ENCODE assay signal across 7 cellular contexts in genomic region chr17:82021728-82022309, GRCh38. TPM values are rescaled to one million over a fixed set of nuclear protein-coding genes. Genes with fewer than 3 reads are reported as not detected.
DNase-seq lines count a peak whose midpoint lies in the region; ATAC-seq and TF ChIP-seq lines count a peak whose summit lies in the region.

No MANE protein-coding gene starts in this region.

- DNase-seq in GM23338 (ENCODE audit: low spot score) (no peak), Peyer's patch (peak in 1 of 3 donors; percentile 66), erythroblast (lab: John Stamatoyannopoulos, UW) (peak; percentile 67 to 69), sigmoid colon (no peak), caudate nucleus (lab: John Stamatoyannopoulos, UW) (no peak), ecto neural progenitor cell (ENCODE audit: low spot score) (no peak)
- DNase-seq in activated CD4-positive, CD25-positive, alpha-beta regulatory T cell (lab: John Stamatoyannopoulos, UW), result no peak

- H3K9me2 ChIP-seq in GM23338 (ENCODE audit: insufficient read depth), result no peaks in the 10 kb centered on the region

- ATAC-seq in GM23338, result no peak

- peaks cover 13% of the 10 kb centered on the region; the same call in 1 of the 2 replicates for H3F3A ChIP-seq in GM23338 (replicated peaks; ENCODE audit: low read depth)

- intact Hi-C loops in sigmoid colon (cut with DNase I), result loop anchor here (1.0 to 5.0 kb wide), 2 partner anchors 45 to 63 kb away; partner anchors contain the start of gene ASPSCR1

- H2AFZ ChIP-seq in GM23338, result no peak overlapping the region

- H3K27ac ChIP-seq in GM23338 (ENCODE audit: low read depth) (no peak overlapping the region), Peyer's patch (peak overlapping the region; percentile 73 to 80 (median 77)), sigmoid colon (peak overlapping the region; percentile 75 to 84 (median 80)), caudate nucleus (ENCODE audit: low read depth, low read length) (no peak overlapping the region)

- WGBS in sigmoid colon, 2 donors, result 4 to 20% methylated on average over 15 of the region's 15 CpGs

- peaks cover 26% of the 10 kb centered on the region for H3K27me3 Mint-ChIP-seq in GM23338 (ENCODE audit: insufficient read depth, low read depth, poor library complexity)

- H3K9me3 Mint-ChIP-seq in GM23338, result no peaks in the 10 kb centered on the region; the same call in 2 of the 3 replicates

- H3K36me3 ChIP-seq in GM23338 (ENCODE audit: insufficient read depth) (no peaks in the 10 kb centered on the region), Peyer's patch (peaks cover 0 to 14% (median 0%) of the 10 kb centered on the region in 3 donors), sigmoid colon (peaks cover 0 to 18% (median 0%) of the 10 kb centered on the region in 4 donors)

- peak overlapping the region; percentile 84 for H3K27ac Mint-ChIP-seq in GM23338

- peaks cover 3% of the 10 kb centered on the region for H4K20me1 ChIP-seq in GM23338 (replicated peaks; ENCODE audit: insufficient read depth)

- H3K4me3 ChIP-seq in GM23338 (peak overlapping the region; percentile 98), Peyer's patch (peak overlapping the region; percentile 61 to 92 (median 82)), sigmoid colon (peak overlapping the region; percentile 62 to 98 (median 86))

- H3K79me2 ChIP-seq in GM23338 (replicated peaks; ENCODE audit: insufficient read depth), result peaks cover 15% of the 10 kb centered on the region

- H3K36me3 Mint-ChIP-seq in GM23338 (ENCODE audit: low read depth), result peaks cover 6% of the 10 kb centered on the region

- no peak for TF ChIP-seq EP300 in sigmoid colon (IDR thresholded peaks at IDR 0.05)

- H3K4me3 Mint-ChIP-seq in GM23338, result peak overlapping the region; percentile 85

- H3K27me3 ChIP-seq in GM23338 (ENCODE audit: insufficient read depth) (no peaks in the 10 kb centered on the region), Peyer's patch (no peaks in the 10 kb centered on the region), sigmoid colon (no peaks in the 10 kb centered on the region)

- H3K9me3 ChIP-seq in Peyer's patch, result no peaks in the 10 kb centered on the region
- no peaks in the 10 kb centered on the region for H3K9me3 ChIP-seq in sigmoid colon

- TF ChIP-seq POLR2A in Peyer's patch (IDR thresholded peaks at IDR 0.05) (no peak), erythroblast (IDR thresholded peaks at IDR 0.05; ENCODE audit: low read length) (no peak), sigmoid colon (IDR thresholded peaks at IDR 0.05) (no peak)

- no peak for TF ChIP-seq CTCF in GM23338 (conservative IDR thresholded peaks at IDR 0.05; ENCODE audit: low read depth in 2 of 2)
- no peak for TF ChIP-seq CTCF in Peyer's patch (IDR thresholded peaks at IDR 0.05)
- TF ChIP-seq CTCF in sigmoid colon (IDR thresholded peaks at IDR 0.05), result no peak

- peaks cover 11% of the 10 kb centered on the region for H3K4me1 Mint-ChIP-seq in GM23338

- H3K4me2 ChIP-seq in GM23338, result peak overlapping the region; percentile 95

- H3K4me1 ChIP-seq in GM23338 (ENCODE audit: insufficient read depth) (peaks cover 5% of the 10 kb centered on the region; the same call in 1 of the 2 replicates), Peyer's patch (peaks cover 3 to 35% (median 19%) of the 10 kb centered on the region in 4 donors), sigmoid colon (peaks cover 0 to 40% (median 32%) of the 10 kb centered on the region in 4 donors)

TF ChIP-seq in GM23338, 12 proteins besides CTCF, POLR2A, EP300 and RAD21:
- TF ChIP-seq JUNB (IDR thresholded peaks at IDR 0.05; ENCODE audit: unreplicated experiment), result no peak

RNA-seq across cellular contexts. Expression of gene CENPX, which starts 0.9 kb away (rescaled TPM):
- total RNA-seq in GM23338 (2014; rRNA removed; shearing (Covaris generic)), result 114 and 127 TPM in 2 replicates
- polyA plus RNA-seq in GM23338 (2016; fragmentation: Nextera tagmentation; extraction: Ambion mirVana), result 157 and 172 TPM in 2 replicates
- 100 to 1,000 TPM in 2 of 4 donors, 10 to 100 TPM in 2; 49.1 to 123 (median 91.8) TPM for total RNA-seq in Peyer's patch
- 100 to 1,000 TPM in 3 of 4 donors, 10 to 100 TPM in 1; 78.4 to 164 (median 124) TPM for total RNA-seq in sigmoid colon
- 100 to 1,000 TPM; 249 to 273 (median 258) TPM for polyA plus RNA-seq in sigmoid colon

RNA-seq across cellular contexts. Expression of gene LRRC45, which starts 1.3 kb away (rescaled TPM):
- total RNA-seq in GM23338 (2014; rRNA removed; shearing (Covaris generic)), result 40.7 and 41.6 TPM in 2 replicates
- polyA plus RNA-seq in GM23338 (2016; fragmentation: Nextera tagmentation; extraction: Ambion mirVana), result 16.1 and 17.6 TPM in 2 replicates
- 10 to 100 TPM; 15.5 to 74.3 (median 23.1) TPM for total RNA-seq in Peyer's patch
- total RNA-seq in sigmoid colon, result 1 to 10 TPM; 5.3 to 8.8 (median 6.9) TPM
- 10 to 100 TPM in 1 of 3 donors, 1 to 10 TPM in 2; 6.6 to 28.6 (median 6.7) TPM for polyA plus RNA-seq in sigmoid colon

RNA-seq across cellular contexts. Expression of gene RAC3, which starts 9.7 kb away (rescaled TPM):
- total RNA-seq in GM23338 (2014; rRNA removed; shearing (Covaris generic)), result 211 and 293 TPM in 2 replicates
- 31.5 and 35.6 TPM in 2 replicates for polyA plus RNA-seq in GM23338 (2016; fragmentation: Nextera tagmentation; extraction: Ambion mirVana)
- 10 to 100 TPM in 2 of 4 donors, 1 to 10 TPM in 2; 4.6 to 20.6 (median 9.8) TPM for total RNA-seq in Peyer's patch
- 1 to 10 TPM in 3 of 4 donors, under 1 TPM in 1; 0.99 to 6.1 (median 2.8) TPM for total RNA-seq in sigmoid colon
- 10 to 100 TPM in 1 of 3 donors, 1 to 10 TPM in 1, under 1 TPM in 1; 0.60 to 11.8 (median 2.8) TPM for polyA plus RNA-seq in sigmoid colon

RNA-seq across cellular contexts. Expression of gene DCXR, which starts 15.7 kb away (rescaled TPM):
- total RNA-seq in GM23338 (2014; rRNA removed; shearing (Covaris generic)), result 84.8 and 86.9 TPM in 2 replicates
- polyA plus RNA-seq in GM23338 (2016; fragmentation: Nextera tagmentation; extraction: Ambion mirVana), result 137 and 147 TPM in 2 replicates
- 100 to 1,000 TPM in 2 of 4 donors, 10 to 100 TPM in 2; 68.5 to 104 (median 86.8) TPM for total RNA-seq in Peyer's patch
- total RNA-seq in sigmoid colon, result 10 to 100 TPM; 44.3 to 94.8 (median 86.3) TPM
- 100 to 1,000 TPM; 130 to 163 (median 147) TPM for polyA plus RNA-seq in sigmoid colon

RNA-seq across cellular contexts. Expression of gene RFNG, which starts 29.8 kb away (rescaled TPM):
- total RNA-seq in GM23338 (2014; rRNA removed; shearing (Covaris generic)), result 36.9 and 44.7 TPM in 2 replicates
- polyA plus RNA-seq in GM23338 (2016; fragmentation: Nextera tagmentation; extraction: Ambion mirVana), result 18.0 and 18.9 TPM in 2 replicates
- 10 to 100 TPM; 42.9 to 65.7 (median 50.2) TPM for total RNA-seq in Peyer's patch
- 10 to 100 TPM; 31.7 to 37.4 (median 33.7) TPM for total RNA-seq in sigmoid colon
- 10 to 100 TPM; 13.6 to 38.6 (median 23.4) TPM for polyA plus RNA-seq in sigmoid colon

Comparison
In these comparisons a context has a peak if more than half of its experiments do, and no peak if none do; other contexts are left out.
1. DNase-seq: peak in erythroblast (2 of 2); none in GM23338 (single experiment), sigmoid colon (single experiment), caudate nucleus (0 of 61), activated CD4-positive, CD25-positive, alpha-beta regulatory T cell (0 of 4) and ecto neural progenitor cell (single experiment).
2. H3K27ac ChIP-seq: peak in Peyer's patch (4 of 4) and sigmoid colon (4 of 4); none in GM23338 (single experiment) and caudate nucleus (single experiment).
3. Peak in every context shown above with its lines, with median percentiles within 50 percentile points of each other: H3K4me3 ChIP-seq.